ENCODE assay signal across 10 cellular contexts in genomic region chr6:158040804-158041347, GRCh38. TPM values are rescaled to one million over a fixed set of nuclear protein-coding genes. Genes with fewer than 3 reads are reported as not detected.
DNase-seq lines count a peak whose midpoint lies in the region; ATAC-seq, FAIRE-seq and TF ChIP-seq lines count a peak whose summit lies in the region.
"Had no signal": no experiment of that assay in that cellular context is flagged by ENCODE, and none has a peak within 500 bp of the region (broad histone marks: within the 10 kb centered on the region; RNA-seq: fewer than 3 reads in every experiment).

No MANE protein-coding gene starts in this region.

- H3K79me2 ChIP-seq in K562 (ENCODE audit: control insufficient read depth, insufficient read depth, low read length) (peaks cover 8% of the 10 kb centered on the region; the same call in 2 of the 3 replicates), hepatocyte (peaks cover 19% of the 10 kb centered on the region)

- CTCF ChIA-PET in K562 (lab: Yijun Ruan, JAX; ENCODE audit: low intra/inter-chr PET ratio) (no interaction called here), HEK293T (lab: Yijun Ruan, JAX) (interaction anchor here (0.5 to 1.7 kb wide), 4 partner anchors 14 to 363 kb away, joined by 3 to 10 read pairs (median 6); no protein-coding TSS in a partner anchor)

- H3K9me3 ChIP-seq in K562 (replicated peaks; ENCODE audit: control insufficient read depth, insufficient read depth, low read depth, low read length) (no peaks in the 10 kb centered on the region), hepatocyte (ENCODE audit: low read depth) (no peaks in the 10 kb centered on the region), testis (no peaks in the 10 kb centered on the region)

- H3K27me3 ChIP-seq in K562 (ENCODE audit: control insufficient read depth in 2 of 2, insufficient read depth in 2 of 2, low read length in 2 of 2) (no peaks in the 10 kb centered on the region), hepatocyte (no peaks in the 10 kb centered on the region), testis (no peaks in the 10 kb centered on the region)

- H3K27ac ChIP-seq in K562 (ENCODE audit: extremely low read depth, low read depth, low read length) (peak overlapping the region; percentile 80), hepatocyte (peak overlapping the region; percentile 93), testis (peak overlapping the region; percentile 49 to 76)

- peak overlapping the region; percentile 17 for H3K4me3 Mint-ChIP-seq in activated CD4-positive, alpha-beta T cell treated with anti-CD3 and anti-CD28 coated beads, Interleukin-2, amount 10 ng/mL, durations not matched to agents 24 days and 14 days

- H3K9me3 Mint-ChIP-seq in activated CD4-positive, alpha-beta T cell treated with anti-CD3 and anti-CD28 coated beads, Interleukin-2, amount 10 ng/mL, durations not matched to agents 24 days and 14 days, result peaks cover 8% of the 10 kb centered on the region

- peaks cover 46 to 60% of the 10 kb centered on the region in 2 experiments for H3K4me1 ChIP-seq in K562 (replicated peaks in 1 of 2; ENCODE audit: control insufficient read depth in 2 of 2, insufficient read depth in 2 of 2, low read length in 2 of 2)
- H3K4me1 ChIP-seq in hepatocyte (ENCODE audit: insufficient read depth), result peaks cover 52% of the 10 kb centered on the region
- peaks cover 44% of the 10 kb centered on the region for H3K4me1 ChIP-seq in testis

- no peaks in the 10 kb centered on the region for H3K27me3 Mint-ChIP-seq in activated CD4-positive, alpha-beta T cell treated with anti-CD3 and anti-CD28 coated beads, Interleukin-2, amount 10 ng/mL, durations not matched to agents 24 days and 14 days

- in situ Hi-C loops in K562 (cut with MboI), result no loop called here

- no peaks in the 10 kb centered on the region for H3K9me2 ChIP-seq in hepatocyte (replicated peaks; ENCODE audit: insufficient read depth)

- WGBS in K562 (ENCODE audit: insufficient coverage, low coverage, missing lambda C conversion rate), result 10% methylated on average over 12 of the region's 12 CpGs
- WGBS in hepatocyte (ENCODE audit: low lambda C conversion rate, missing lambda C conversion rate), result 58% methylated on average over 12 of the region's 12 CpGs
- WGBS in testis, 2 donors, result 54 to 59% methylated on average over 12 of the region's 12 CpGs

- TF ChIP-seq POLR2A in K562 (conservative IDR thresholded peaks at IDR 0.05) (no peak), testis (IDR thresholded peaks at IDR 0.05) (no peak)

- ATAC-seq in K562, result peak; percentile 9
- no peak for ATAC-seq in HG02884 (IDR thresholded peaks at IDR 0.05; ENCODE audit: unreplicated experiment)

- H3K9me1 ChIP-seq in K562 (ENCODE audit: control insufficient read depth, insufficient read depth, low read length), result peaks cover 6% of the 10 kb centered on the region

- H2AFZ ChIP-seq in K562 (ENCODE audit: low read depth, low read length), result peak overlapping the region; percentile 18
- H2AFZ ChIP-seq in hepatocyte, result no peak overlapping the region

- peak overlapping the region; percentile 79 for H3K4me2 ChIP-seq in K562 (ENCODE audit: insufficient read depth, low read length)
- peak overlapping the region; percentile 55 for H3K4me2 ChIP-seq in hepatocyte

- POLR2A ChIA-PET in K562 (lab: Yijun Ruan, JAX) (interaction anchor here (0.6 to 4.3 kb wide), 9 partner anchors 8 to 1401 kb away, joined by 3 to 19 read pairs (median 3); no protein-coding TSS in a partner anchor), HEK293T (lab: Yijun Ruan, JAX) (interaction anchor here (1.2 to 1.8 kb wide), 3 partner anchors 12 to 1686 kb away, joined by 3 to 7 read pairs (median 5); partner anchors contain the start of gene WTAP)

- no peak for TF ChIP-seq EP300 in K562 (IDR thresholded peaks at IDR 0.05; ENCODE audit: low read length)

- intact Hi-C loops in activated CD4-positive, alpha-beta T cell treated with anti-CD3 and anti-CD28 coated beads, Interleukin-2, amount 10 ng/mL, durations not matched to agents 24 days and 14 days (cut with micrococcal nuclease), result no loop called here
- intact Hi-C loops in K562 (cut with micrococcal nuclease) (loop anchor here (2.0 kb wide), 1 partner anchor 58 kb away; no protein-coding TSS in a partner anchor), testis (cut with DNase I; ENCODE audit: low total_unique reads) (no loop called here)

- no peaks in the 10 kb centered on the region for H4K20me1 ChIP-seq in K562 (replicated peaks; ENCODE audit: control insufficient read depth, insufficient read depth, low read length)
- no peaks in the 10 kb centered on the region for H4K20me1 ChIP-seq in hepatocyte (ENCODE audit: insufficient read depth, poor library complexity, severe bottlenecking)

- no peak for TF ChIP-seq CTCF in K562 (IDR thresholded peaks at IDR 0.05 in 2 of 3, conservative IDR thresholded peaks at IDR 0.05 in 1 of 3; ENCODE audit: insufficient read depth in 2 of 3, low read depth in 1 of 3, low read length in 3 of 3)
- TF ChIP-seq CTCF in hepatocyte (IDR thresholded peaks at IDR 0.05; ENCODE audit: poor library complexity), result no peak
- no peak for TF ChIP-seq CTCF in testis (IDR thresholded peaks at IDR 0.05)

- FAIRE-seq in K562 (lab: Jason Lieb, UNC), result no peak

- no peak overlapping the region for H3K4me3 ChIP-seq in K562
- no peak overlapping the region for H3K4me3 ChIP-seq in hepatocyte
- no peak overlapping the region for H3K4me3 ChIP-seq in testis

- TF ChIP-seq RAD21 in K562 (CRISPR knock-in tag; conservative IDR thresholded peaks at IDR 0.05 in 1 of 2, IDR thresholded peaks at IDR 0.05 in 1 of 2), result no peak

- H3K36me3 Mint-ChIP-seq in activated CD4-positive, alpha-beta T cell treated with anti-CD3 and anti-CD28 coated beads, Interleukin-2, amount 10 ng/mL, durations not matched to agents 24 days and 14 days (ENCODE audit: low read depth), result peaks cover 41% of the 10 kb centered on the region

- peak overlapping the region; percentile 57 to 84; a peak in 3 of 4 replicates for H3K9ac ChIP-seq in K562 (ENCODE audit: insufficient read depth in 1 of 2, low read depth in 2 of 2, low read length in 2 of 2)

- H3K36me3 ChIP-seq in K562 (ENCODE audit: control insufficient read depth, insufficient read depth, low read length) (peaks cover 20% of the 10 kb centered on the region), hepatocyte (replicated peaks; ENCODE audit: insufficient read depth, low read depth) (no peaks in the 10 kb centered on the region), testis (ENCODE audit: low read depth, missing control alignments) (no peaks in the 10 kb centered on the region)

- peaks cover 41% of the 10 kb centered on the region for H3K4me1 Mint-ChIP-seq in activated CD4-positive, alpha-beta T cell treated with anti-CD3 and anti-CD28 coated beads, Interleukin-2, amount 10 ng/mL, durations not matched to agents 24 days and 14 days

- peak overlapping the region; percentile 36 for H3K27ac Mint-ChIP-seq in activated CD4-positive, alpha-beta T cell treated with anti-CD3 and anti-CD28 coated beads, Interleukin-2, amount 10 ng/mL, durations not matched to agents 24 days and 14 days

- BruUV-seq in K562 (replicated peaks; lab: Mats Ljungman, UMichigan), result no TSS peak

- no peak for DNase-seq in activated CD4-positive, alpha-beta T cell treated with anti-CD3 and anti-CD28 coated beads, Interleukin-2, amount 10 ng/mL, durations not matched to agents 24 days and 14 days
- no peak for DNase-seq in activated CD4-positive, alpha-beta T cell treated with anti-CD3 and anti-CD28 coated beads for 1 hour
- DNase-seq in K562 (ENCODE audit: extremely low read depth in 1 of 4, low spot score in 3 of 4), result no peak
- peak; percentile 5 for DNase-seq in hepatocyte (ENCODE audit: low spot score)
- DNase-seq in testis, result no peak
- DNase-seq in HEK293T (ENCODE audit: extremely low spot score), result no peak
- DNase-seq in NCI-H2081 (lab: John Stamatoyannopoulos, UW), result no peak
- DNase-seq: NCI-H1048; stimulated activated CD4-positive, alpha-beta T cell treated with anti-CD3 and anti-CD28 coated beads, Interleukin-2, amount 100 ng/mL, for 48 hours had no signal

TF ChIP-seq in K562, 482 proteins besides CTCF, POLR2A, EP300 and RAD21 (continues in another document):
- TF ChIP-seq XRCC3 (IDR thresholded peaks at IDR 0.05) (no peak), GABPA (tag; conservative IDR thresholded peaks at IDR 0.05; ENCODE audit: low read depth) (0 out of 2 replicates have a peak, but pooled peaks have one; percentile 4), ZNF583 (CRISPR knock-in tag; IDR thresholded peaks at IDR 0.05) (0 out of 2 replicates have a peak, but pooled peaks have one; percentile 20), ERF (CRISPR knock-in tag; IDR thresholded peaks at IDR 0.05) (0 out of 2 replicates have a peak, but pooled peaks have one; percentile 18)

TF ChIP-seq in HEK293T, 16 proteins besides CTCF, POLR2A, EP300 and RAD21 (continues in another document):
- TF ChIP-seq NFRKB (IDR thresholded peaks at IDR 0.05) (no peak), HDGF (IDR thresholded peaks at IDR 0.05; ENCODE audit: borderline replicate concordance) (no peak)

RNA-seq across cellular contexts. Expression of gene SYNJ2, which starts 59.2 kb away (rescaled TPM):
- 22.2 and 24.3 TPM in 2 replicates for total RNA-seq in activated CD4-positive, alpha-beta T cell treated with anti-CD3 and anti-CD28 coated beads, Interleukin-2, amount 10 ng/mL, durations not matched to agents 24 days and 14 days
- 70.0 and 111 TPM in 2 replicates for total RNA-seq in K562 (2011; cell fraction: chromatin; rRNA removed; ENCODE audit: low replicate concordance)
- 56.6 and 62.9 TPM in 2 replicates for total RNA-seq in K562 (2011; cell fraction: nucleolus; rRNA removed)
- total RNA-seq in K562 (2011; cell fraction: nucleoplasm; rRNA removed), result 49.5 and 50.1 TPM in 2 replicates
- total RNA-seq in K562 (2014; rRNA removed) (15.7 and 17.8 TPM in 2 replicates), K562 (2014; rRNA removed; fragmentation: Illumina TruSeq; extraction: Trizol) (19.5 and 22.7 TPM in 2 replicates), K562 (2015; rRNA removed; fragmentation: Illumina TruSeq; extraction: Trizol) (12.5 and 13.6 TPM in 2 replicates), K562 (2021) (24.7 and 27.7 TPM in 2 replicates), hepatocyte (15.4 and 15.6 TPM in 2 replicates), testis (1 to 10 TPM; 5.8 to 7.6 TPM)
- polyA plus RNA-seq in K562 (2011; rRNA removed) (17.1 and 21.6 TPM in 2 replicates), K562 (2014; fragmentation: Illumina TruSeq; extraction: Trizol) (22.9 and 26.1 TPM in 2 replicates), K562 (2014; fragmentation: Nextera tagmentation; extraction: Ambion mirVana) (1 to 10 TPM; 3.0 to 3.3 TPM), K562 (2014; rRNA removed) (13.7 and 16.9 TPM in 2 replicates), hepatocyte (16.5 and 21.4 TPM in 2 replicates), testis (ENCODE audit: insufficient read depth, low read depth, low replicate concordance) (17.7 TPM)
- 18.3 and 24.0 TPM in 2 replicates for polyA plus RNA-seq in K562 (2011; cell fraction: cytosol; rRNA removed)
- polyA plus RNA-seq in K562 (2011; cell fraction: nucleus; rRNA removed), result 28.6 and 33.9 TPM in 2 replicates
- polyA plus RNA-seq in K562 (2012), result 15.0 and 17.4 TPM in 2 replicates
- polyA minus RNA-seq in K562 (2011; rRNA and poly(A)+ RNA removed), result 24.2 and 30.1 TPM in 2 replicates
- polyA minus RNA-seq in K562 (2011; cell fraction: cytosol; rRNA and poly(A)+ RNA removed), result 19.8 and 20.9 TPM in 2 replicates
- 18.7 and 22.3 TPM in 2 replicates for polyA minus RNA-seq in K562 (2011; cell fraction: nucleus; rRNA and poly(A)+ RNA removed)
